Comparison of ENCODE assay signal across 8 cellular contexts in genomic region chr9:32385135-32385884, GRCh38. TPM values are rescaled to one million over a fixed set of nuclear protein-coding genes. Genes with fewer than 3 reads are reported as not detected.
DNase-seq lines count a peak whose midpoint lies in the region; ATAC-seq and TF ChIP-seq lines count a peak whose summit lies in the region.

No MANE protein-coding gene starts in this region.

- intact Hi-C loops in sciatic nerve (cut with DNase I): loop anchor here (10.0 kb wide), 2 partner anchors 139 to 769 kb away; partner anchors contain the start of gene RIGI

- ATAC-seq in GM19438 (IDR thresholded peaks at IDR 0.05; ENCODE audit: low read depth, unreplicated experiment) (peak; percentile 5), sciatic nerve (peak; percentile 34), GM19351 (IDR thresholded peaks at IDR 0.05; ENCODE audit: unreplicated experiment) (no peak)

- no peak for TF ChIP-seq CTCF in fibroblast of mammary gland (conservative IDR thresholded peaks at IDR 0.05; ENCODE audit: control insufficient read depth, insufficient read depth, low read depth, low read length)

- DNase-seq in SK-N-MC (ENCODE audit: low read depth, low spot score): no peak
- peak; percentile 56 for DNase-seq in fibroblast of mammary gland (ENCODE audit: low read depth)
- DNase-seq in sciatic nerve (ENCODE audit: low spot score): no peak
- DNase-seq in DMS153 treated with DMSO at 0.1 percent for 48 hours (lab: John Stamatoyannopoulos, UW; ENCODE audit: unreplicated experiment): no peak
- DNase-seq in NCI-H128 (lab: John Stamatoyannopoulos, UW; ENCODE audit: unreplicated experiment): no peak
- DNase-seq in NCI-H1048 (lab: John Stamatoyannopoulos, UW): no peak

- no peaks in the 10 kb centered on the region for H3K9me3 ChIP-seq in SK-N-MC (ENCODE audit: low read depth, low read length)

- H3K9ac ChIP-seq in SK-N-MC (ENCODE audit: insufficient read length): peak overlapping the region; percentile 61

- H3K27ac ChIP-seq in SK-N-MC: no peak overlapping the region

- H3K4me3 ChIP-seq in SK-N-MC: peak overlapping the region; percentile 84
- peak overlapping the region; percentile 87 for H3K4me3 ChIP-seq in fibroblast of mammary gland (ENCODE audit: control insufficient read depth, low read depth, low read length)

- H3K36me3 ChIP-seq in SK-N-MC (ENCODE audit: insufficient read depth, low read length): no peaks in the 10 kb centered on the region

RNA-seq across cellular contexts. Expression of gene ACO1, which starts 0.9 kb away (rescaled TPM):
- 26.3 TPM for total RNA-seq in sciatic nerve
